Comparison of ENCODE assay signal across 9 cellular contexts in genomic region chr1:1360511-1361169, GRCh38. TPM values are rescaled to one million over a fixed set of nuclear protein-coding genes. Genes with fewer than 3 reads are reported as not detected.
A peak's percentile ranks its signal among the peaks of the same experiment; 100 is the strongest.
DNase-seq lines count a peak whose midpoint lies in the region; ATAC-seq and TF ChIP-seq lines count a peak whose summit lies in the region.
"Had no signal": no experiment of that assay in that cellular context is flagged by ENCODE, and none has a peak within 500 bp of the region (broad histone marks: within the 10 kb centered on the region; RNA-seq: fewer than 3 reads in every experiment).

No MANE protein-coding gene starts in this region.

- DNase-seq in HS-5 (ENCODE audit: low read depth) (peak; percentile 87), mammary epithelial cell (peak; percentile 77), left kidney (ENCODE audit: low read depth, low spot score) (peak; percentile 34), thoracic aorta (ENCODE audit: low spot score) (peak; percentile 64), mesenteric fat pad (ENCODE audit: low spot score) (no peak), DMS153 (lab: John Stamatoyannopoulos, UW) (no peak), cerebellum (ENCODE audit: low spot score) (no peak)
- DNase-seq in stimulated activated naive CD8-positive, alpha-beta T cell treated with anti-CD3 and anti-CD28 coated beads, Interleukin-15, Interleukin-2, amounts not matched to agents 100 U/mL and 50 U/mL, for 24 hours = no peak
- DNase-seq: NCI-H1436 treated with DMSO at 0.1 percent for 48 hours had no signal

- peak overlapping the region; percentile 5 for H2AFZ ChIP-seq in mammary epithelial cell (ENCODE audit: low read depth, low read length)

- no peak for TF ChIP-seq CTCF in mammary epithelial cell (conservative IDR thresholded peaks at IDR 0.05 in 1 of 2, IDR thresholded peaks at IDR 0.05 in 1 of 2; ENCODE audit: extremely low read depth in 1 of 2, insufficient read depth in 1 of 2, low read depth in 1 of 2, low read length in 2 of 2)
- no peak for TF ChIP-seq CTCF in thoracic aorta (IDR thresholded peaks at IDR 0.05)

- H3K4me3 ChIP-seq in mammary epithelial cell (replicated peaks in 1 of 3; ENCODE audit: insufficient read depth in 1 of 3, low read depth in 2 of 3, low read length in 3 of 3) (no peak overlapping the region), thoracic aorta (no peak overlapping the region)

- BruUV-seq in mammary epithelial cell (replicated peaks; lab: Mats Ljungman, UMichigan) = no TSS peak

- CTCF ChIA-PET in mammary epithelial cell (lab: Charles Lee; ENCODE audit: low non-redundant PET) = no interaction called here

- in situ Hi-C loops in mammary epithelial cell (cut with MboI; ENCODE audit: low sequenced_read_pairs in 2 of 2) = no loop called here

- H3K79me2 ChIP-seq in mammary epithelial cell (ENCODE audit: insufficient read depth, low read length) = no peaks in the 10 kb centered on the region

- H3K4me1 ChIP-seq in mammary epithelial cell (ENCODE audit: insufficient read depth, low read length) = peaks cover 45% of the 10 kb centered on the region
- H3K4me1 ChIP-seq in thoracic aorta (ENCODE audit: control insufficient read depth in 1 of 2, low read depth in 2 of 2) = peaks cover 32 to 47% of the 10 kb centered on the region in 2 donors

- H3K27ac ChIP-seq in mammary epithelial cell (ENCODE audit: insufficient read depth, low read depth, low read length) (no peak overlapping the region), thoracic aorta (peak overlapping the region; percentile 97 to 99)

- no peaks in the 10 kb centered on the region for H4K20me1 ChIP-seq in mammary epithelial cell (ENCODE audit: insufficient read depth, low read length)

- H3K9ac ChIP-seq in mammary epithelial cell (ENCODE audit: insufficient read depth, low read length) = no peak overlapping the region

- H3K9me3 ChIP-seq in mammary epithelial cell (replicated peaks; ENCODE audit: insufficient read depth, low read length) (no peaks in the 10 kb centered on the region), thoracic aorta (no peaks in the 10 kb centered on the region)

- H3K36me3 ChIP-seq in mammary epithelial cell (ENCODE audit: insufficient read depth, low read length) (no peaks in the 10 kb centered on the region), thoracic aorta (no peaks in the 10 kb centered on the region)

- dilution Hi-C loops in mammary epithelial cell (cut with HindIII; ENCODE audit: low sequenced_read_pairs) = no loop called here

- intact Hi-C loops in mammary epithelial cell (cut with micrococcal nuclease) = no loop called here

- H3K4me2 ChIP-seq in mammary epithelial cell (ENCODE audit: insufficient read depth, low read depth, low read length) = peak overlapping the region; percentile 39

- ATAC-seq in thoracic aorta (ENCODE audit: insufficient number of reproducible peaks, low FRiP score, low read depth) = peak; percentile 64
- ATAC-seq in stimulated activated naive CD8-positive, alpha-beta T cell treated with anti-CD3 and anti-CD28 coated beads, Interleukin-15, Interleukin-2, amounts not matched to agents 100 U/mL and 50 U/mL, for 24 hours = no peak

- whole genome bisulfite sequencing in mammary epithelial cell (ENCODE audit: low coverage, missing lambda C conversion rate) = 32% methylated on average over 20 of the region's 20 CpGs

- H3K27me3 ChIP-seq in mammary epithelial cell (ENCODE audit: insufficient read depth, low read length) (no peaks in the 10 kb centered on the region), thoracic aorta (replicated peaks; ENCODE audit: insufficient read depth) (no peaks in the 10 kb centered on the region)

RNA-seq across cellular contexts. Expression of gene MXRA8, which starts 2.3 kb away (rescaled TPM):
- total RNA-seq in mammary epithelial cell (1 to 10 TPM in 1 of 2 donors, not detected in 1; 6.2 TPM), thoracic aorta (100 to 1,000 TPM; 239 to 326 TPM), mesenteric fat pad (109 TPM), cerebellum (18.2 TPM)
- 0.09 TPM for polyA plus RNA-seq in mammary epithelial cell
- polyA minus RNA-seq in mammary epithelial cell = not detected

RNA-seq across cellular contexts. Expression of gene DVL1, which starts 11.4 kb away (rescaled TPM):
- total RNA-seq in mammary epithelial cell = 100 to 1,000 TPM in 1 of 2 donors, 10 to 100 TPM in 1; 62.0 to 109 TPM
- 37.4 TPM for polyA plus RNA-seq in mammary epithelial cell
- polyA minus RNA-seq in mammary epithelial cell = 20.1 TPM
- total RNA-seq in thoracic aorta = 100 to 1,000 TPM in 1 of 2 donors, 10 to 100 TPM in 1; 66.2 to 101 TPM
- 52.1 TPM for total RNA-seq in mesenteric fat pad
- total RNA-seq in cerebellum = 46.0 TPM

RNA-seq across cellular contexts. Expression of gene AURKAIP1, which starts 14.4 kb away (rescaled TPM):
- 100 to 1,000 TPM in 1 of 2 donors, 10 to 100 TPM in 1; 85.0 to 167 TPM for total RNA-seq in mammary epithelial cell
- polyA plus RNA-seq in mammary epithelial cell = 125 TPM
- 47.4 TPM for polyA minus RNA-seq in mammary epithelial cell
- total RNA-seq in thoracic aorta = 10 to 100 TPM; 43.5 to 94.5 TPM
- total RNA-seq in mesenteric fat pad = 120 TPM
- total RNA-seq in cerebellum = 16.8 TPM

RNA-seq across cellular contexts. Expression of gene TAS1R3, which starts 29.6 kb away (rescaled TPM):
- under 1 TPM in 1 of 2 donors, not detected in 1; under 0.01 TPM for total RNA-seq in mammary epithelial cell
- polyA plus RNA-seq in mammary epithelial cell = 0.09 TPM
- polyA minus RNA-seq in mammary epithelial cell = not detected
- under 1 TPM in 1 of 2 donors, not detected in 1; 0.14 TPM for total RNA-seq in thoracic aorta
- 0.19 TPM for total RNA-seq in mesenteric fat pad
- total RNA-seq in cerebellum = 0.73 TPM

RNA-seq across cellular contexts. Expression of gene CPTP, which starts 36.0 kb away (rescaled TPM):
- 10 to 100 TPM; 12.0 to 25.0 TPM for total RNA-seq in mammary epithelial cell
- 16.4 TPM for polyA plus RNA-seq in mammary epithelial cell
- 3.6 TPM for polyA minus RNA-seq in mammary epithelial cell
- total RNA-seq in thoracic aorta = 10 to 100 TPM; 16.4 to 26.3 TPM
- total RNA-seq in mesenteric fat pad = 19.7 TPM
- total RNA-seq in cerebellum = 10.6 TPM

Comparison
In these comparisons a context has a peak if more than half of its experiments do, and no peak if none do; other contexts are left out.
1. DNase-seq: peak in HS-5 (single experiment), mammary epithelial cell (single experiment), left kidney (single experiment) and thoracic aorta (single experiment); none in mesenteric fat pad (single experiment), stimulated activated naive CD8-positive, alpha-beta T cell treated with anti-CD3 and anti-CD28 coated beads, Interleukin-15, Interleukin-2, amounts not matched to agents 100 U/mL and 50 U/mL, for 24 hours (single experiment), DMS153 (single experiment) and cerebellum (single experiment).